8 cellular contexts compared by ENCODE assay signal in genomic region chr17:74199306-74200092, GRCh38. TPM values are rescaled to one million over a fixed set of nuclear protein-coding genes. Genes with fewer than 3 reads are reported as not detected.
DNase-seq lines count a peak whose midpoint lies in the region; ATAC-seq and TF ChIP-seq lines count a peak whose summit lies in the region.

No MANE protein-coding gene starts in this region.

- H3K27ac Mint-ChIP-seq in activated CD4-positive, alpha-beta memory T cell treated with anti-CD3 and anti-CD28 coated beads, Interleukin-2, amount 10 ng/mL, durations not matched to agents 7 days and 5 days, result no peak overlapping the region
- H3K27ac Mint-ChIP-seq in memory B cell, result no peak overlapping the region

- no peaks in the 10 kb centered on the region for H3K9me3 Mint-ChIP-seq in activated CD4-positive, alpha-beta memory T cell treated with anti-CD3 and anti-CD28 coated beads, Interleukin-2, amount 10 ng/mL, durations not matched to agents 7 days and 5 days
- no peaks in the 10 kb centered on the region for H3K9me3 Mint-ChIP-seq in memory B cell

- TF ChIP-seq CTCF in AG04449 (IDR thresholded peaks at IDR 0.05; ENCODE audit: insufficient read depth, low read length, missing control alignments), result peak; percentile 96

- H3K4me3 ChIP-seq in AG04449 (ENCODE audit: low read depth, low read length), result no peak overlapping the region

- POLR2A ChIA-PET in AG04449 (lab: Yijun Ruan, JAX), result no interaction called here
- POLR2A ChIA-PET in activated CD4-positive, alpha-beta memory T cell treated with anti-CD3 and anti-CD28 coated beads, Interleukin-2, amount 10 ng/mL, durations not matched to agents 7 days and 5 days (lab: Charles Lee), result interaction anchor here (1.1 to 2.0 kb wide), 4 partner anchors 9 to 770 kb away, joined by 3 to 5 read pairs (median 4); no protein-coding TSS in a partner anchor

- no peak overlapping the region for H3K4me3 Mint-ChIP-seq in activated CD4-positive, alpha-beta memory T cell treated with anti-CD3 and anti-CD28 coated beads, Interleukin-2, amount 10 ng/mL, durations not matched to agents 7 days and 5 days
- peak overlapping the region; percentile 1 for H3K4me3 Mint-ChIP-seq in memory B cell

- ATAC-seq in GM19351 (IDR thresholded peaks at IDR 0.05; ENCODE audit: unreplicated experiment) (peak; percentile 47), memory B cell (ENCODE audit: low read depth) (peak; percentile 41), HG02571 (IDR thresholded peaks at IDR 0.05; ENCODE audit: unreplicated experiment) (no peak)

- DNase-seq in AG04449 (ENCODE audit: low read depth, low spot score) (no peak), NCI-H526 (lab: John Stamatoyannopoulos, UW) (peak; percentile 51 to 84), ecto neural progenitor cell (ENCODE audit: low spot score) (peak; percentile 91), memory B cell (ENCODE audit: low spot score in 2 of 2) (peak; percentile 50 to 72)
- DNase-seq in activated CD4-positive, alpha-beta memory T cell treated with anti-CD3 and anti-CD28 coated beads, Interleukin-2, amount 10 ng/mL, durations not matched to agents 7 days and 5 days, result peak; percentile 69
- DNase-seq in stimulated activated naive CD4-positive, alpha-beta T cell (lab: John Stamatoyannopoulos, UW), result peak; percentile 16 to 71 (median 42)

- peaks cover 34% of the 10 kb centered on the region for H3K27me3 Mint-ChIP-seq in activated CD4-positive, alpha-beta memory T cell treated with anti-CD3 and anti-CD28 coated beads, Interleukin-2, amount 10 ng/mL, durations not matched to agents 7 days and 5 days
- peaks cover 33% of the 10 kb centered on the region for H3K27me3 Mint-ChIP-seq in memory B cell

- peaks cover 12% of the 10 kb centered on the region for H3K4me1 Mint-ChIP-seq in activated CD4-positive, alpha-beta memory T cell treated with anti-CD3 and anti-CD28 coated beads, Interleukin-2, amount 10 ng/mL, durations not matched to agents 7 days and 5 days
- peaks cover 14% of the 10 kb centered on the region for H3K4me1 Mint-ChIP-seq in memory B cell

- H3K36me3 Mint-ChIP-seq in activated CD4-positive, alpha-beta memory T cell treated with anti-CD3 and anti-CD28 coated beads, Interleukin-2, amount 10 ng/mL, durations not matched to agents 7 days and 5 days (ENCODE audit: low read depth), result peaks cover 9% of the 10 kb centered on the region
- peaks cover 3% of the 10 kb centered on the region for H3K36me3 Mint-ChIP-seq in memory B cell

- CTCF ChIA-PET in AG04449 (lab: Yijun Ruan, JAX), result interaction anchor here (0.6 to 8.7 kb wide), 18 partner anchors 10 to 1643 kb away, joined by 3 to 138 read pairs (median 4); partner anchors contain the start of gene TTYH2
- CTCF ChIA-PET in activated CD4-positive, alpha-beta memory T cell treated with anti-CD3 and anti-CD28 coated beads, Interleukin-2, amount 10 ng/mL, durations not matched to agents 7 days and 5 days (lab: Charles Lee), result interaction anchor here (0.6 to 2.9 kb wide), 19 partner anchors 9 to 770 kb away, joined by 3 to 31 read pairs (median 3); partner anchors contain the start of gene TTYH2

RNA-seq across cellular contexts. Expression of gene RPL38, which starts 4.0 kb away (rescaled TPM):
- 1,000 to 10,000 TPM; 1,064 to 1,066 TPM for total RNA-seq in activated CD4-positive, alpha-beta memory T cell treated with anti-CD3 and anti-CD28 coated beads, Interleukin-2, amount 10 ng/mL, durations not matched to agents 7 days and 5 days

RNA-seq across cellular contexts. Expression of gene TTYH2, which starts 13.9 kb away (rescaled TPM):
- total RNA-seq in activated CD4-positive, alpha-beta memory T cell treated with anti-CD3 and anti-CD28 coated beads, Interleukin-2, amount 10 ng/mL, durations not matched to agents 7 days and 5 days, result 10 to 100 TPM; 23.8 to 25.6 TPM
